Comparison of ENCODE assay signal across 8 cellular contexts in the genomic region with DNA sequence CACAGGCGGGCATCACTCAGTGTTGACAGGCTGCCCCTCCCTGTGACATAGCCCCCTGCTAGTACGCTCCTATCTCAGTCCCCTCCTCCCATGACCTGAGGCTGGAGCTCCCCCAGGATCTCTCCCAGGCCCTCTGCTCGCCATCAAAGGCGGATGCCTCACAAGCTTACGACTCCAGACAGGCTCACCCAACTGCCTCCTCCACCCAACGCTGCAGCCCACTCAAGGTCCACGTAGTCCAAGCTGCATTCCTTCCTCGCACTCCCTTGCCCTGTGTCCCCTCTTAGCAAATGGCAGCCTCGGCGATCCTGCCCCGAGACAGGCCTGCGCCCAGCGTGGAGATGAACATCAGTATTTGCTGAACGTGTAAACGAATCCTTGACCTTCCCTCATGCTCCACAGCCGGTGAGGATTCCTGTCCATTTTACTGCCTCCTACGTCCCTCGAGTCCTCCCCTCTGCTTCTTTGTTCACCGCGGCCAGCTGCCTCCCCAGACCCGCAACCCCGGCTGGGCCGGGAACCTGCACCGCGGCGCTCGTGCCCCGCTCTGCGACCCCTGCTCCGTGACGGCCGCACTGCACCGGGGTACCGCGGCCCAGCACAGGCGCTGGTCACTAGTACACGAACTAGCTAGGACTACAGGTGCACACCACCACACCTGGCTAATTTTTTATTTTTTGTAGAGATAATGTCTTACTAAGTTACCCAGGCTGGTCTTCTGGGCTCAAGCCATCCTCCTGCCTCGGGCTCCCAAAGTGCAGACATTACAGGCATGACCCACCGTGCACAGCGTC. TPM values are rescaled to one million over a fixed set of nuclear protein-coding genes. Genes with fewer than 3 reads are reported as not detected.
DNase-seq lines count a peak whose midpoint lies in the region; ATAC-seq and TF ChIP-seq lines count a peak whose summit lies in the region.

No MANE protein-coding gene starts in this region.

- H4K20me1 ChIP-seq in GM23338 (replicated peaks; ENCODE audit: insufficient read depth) (peaks cover 31% of the 10 kb centered on the region), PC-9 (ENCODE audit: insufficient read depth) (no peaks in the 10 kb centered on the region)

- H3K27me3 ChIP-seq in GM23338 (ENCODE audit: insufficient read depth) (no peaks in the 10 kb centered on the region), PC-9 (ENCODE audit: insufficient read depth, low read depth) (no peaks in the 10 kb centered on the region)

- CTCF ChIA-PET in PC-9 (lab: Charles Lee), result no interaction called here

- H3K27me3 Mint-ChIP-seq in GM23338 (ENCODE audit: insufficient read depth, low read depth, poor library complexity) (peaks cover 19% of the 10 kb centered on the region), osteocyte (ENCODE audit: unreplicated experiment) (no peaks in the 10 kb centered on the region)

- H2AFZ ChIP-seq in GM23338 (peak overlapping the region; percentile 19), PC-9 (peak overlapping the region; percentile 83)

- H3K36me3 ChIP-seq in GM23338 (ENCODE audit: insufficient read depth) (no peaks in the 10 kb centered on the region), PC-9 (ENCODE audit: low read depth) (no peaks in the 10 kb centered on the region)

- H3K36me3 Mint-ChIP-seq in GM23338 (ENCODE audit: low read depth) (peaks cover 28% of the 10 kb centered on the region), osteocyte (ENCODE audit: unreplicated experiment) (no peaks in the 10 kb centered on the region)

- DNase-seq in GM23338 (ENCODE audit: low spot score), result peak; percentile 50
- no peak for DNase-seq in PC-9
- DNase-seq in erythroblast (lab: John Stamatoyannopoulos, UW), result peak; percentile 48 to 61
- DNase-seq in osteocyte (ENCODE audit: extremely low spot score, unreplicated experiment), result no peak

- H3K4me1 Mint-ChIP-seq in GM23338 (peaks cover 46% of the 10 kb centered on the region), osteocyte (ENCODE audit: unreplicated experiment) (peaks cover 45% of the 10 kb centered on the region)

- H3K27ac Mint-ChIP-seq in GM23338 (peak overlapping the region; percentile 59), osteocyte (ENCODE audit: unreplicated experiment) (peak overlapping the region; percentile 81)

- H3K9me2 ChIP-seq in GM23338 (ENCODE audit: insufficient read depth) (no peaks in the 10 kb centered on the region), PC-9 (ENCODE audit: insufficient read depth) (no peaks in the 10 kb centered on the region)

- intact Hi-C loops in PC-9 (cut with micrococcal nuclease; ENCODE audit: unreplicated experiment), result loop anchor here (2.0 to 5.0 kb wide), 2 partner anchors 36 to 55 kb away; no protein-coding TSS in a partner anchor

- H3F3A ChIP-seq in GM23338 (replicated peaks; ENCODE audit: low read depth) (peaks cover 5% of the 10 kb centered on the region; the same call in 1 of the 2 replicates), PC-9 (ENCODE audit: insufficient read depth, low read depth) (no peaks in the 10 kb centered on the region)

- no peak overlapping the region for H3K27ac ChIP-seq in GM23338 (ENCODE audit: low read depth)
- H3K27ac ChIP-seq in PC-9, result no peak overlapping the region

- H3K4me3 ChIP-seq in GM23338 (peak overlapping the region; percentile 80), PC-9 (peak overlapping the region; percentile 75)

- H3K9me3 ChIP-seq in PC-9 (ENCODE audit: insufficient read depth, low read depth), result no peaks in the 10 kb centered on the region

- H3K4me3 Mint-ChIP-seq in GM23338 (peak overlapping the region; percentile 83), osteocyte (ENCODE audit: unreplicated experiment) (peak overlapping the region; percentile 90)

- TF ChIP-seq CTCF in GM12873 (IDR thresholded peaks at IDR 0.05; ENCODE audit: insufficient read depth, low read depth, low read length, missing control alignments), result peak; percentile 1
- no peak for TF ChIP-seq CTCF in GM23338 (conservative IDR thresholded peaks at IDR 0.05; ENCODE audit: low read depth in 2 of 2)
- TF ChIP-seq CTCF in PC-9 (conservative IDR thresholded peaks at IDR 0.05), result no peak
- no peak for TF ChIP-seq CTCF in osteocyte (IDR thresholded peaks at IDR 0.05)

- H3K9me3 Mint-ChIP-seq in GM23338, result no peaks in the 10 kb centered on the region; the same call in 2 of the 3 replicates
- H3K9me3 Mint-ChIP-seq in osteocyte (ENCODE audit: unreplicated experiment), result no peaks in the 10 kb centered on the region

- no TSS peak for BruUV-seq in PC-9 (replicated peaks; lab: Mats Ljungman, UMichigan)

- H3K4me1 ChIP-seq in GM23338 (ENCODE audit: insufficient read depth), result peaks cover 37% of the 10 kb centered on the region
- H3K4me1 ChIP-seq in PC-9 (replicated peaks; ENCODE audit: insufficient read depth), result peaks cover 29% of the 10 kb centered on the region

- POLR2A ChIA-PET in PC-9 (lab: Charles Lee; ENCODE audit: unreplicated experiment), result no interaction called here

- ATAC-seq in GM23338 (peak; percentile 45), esophagus mucosa (no peak), HG02678 (IDR thresholded peaks at IDR 0.05; ENCODE audit: unreplicated experiment) (no peak), GM19467 (IDR thresholded peaks at IDR 0.05; ENCODE audit: unreplicated experiment) (no peak)

- peaks cover 41% of the 10 kb centered on the region for H3K79me2 ChIP-seq in GM23338 (replicated peaks; ENCODE audit: insufficient read depth)
- H3K79me2 ChIP-seq in PC-9 (ENCODE audit: low read depth), result peaks cover 39% of the 10 kb centered on the region

- TF ChIP-seq POLR2A in erythroblast (IDR thresholded peaks at IDR 0.05; ENCODE audit: low read length), result no peak

- H3K4me2 ChIP-seq in GM23338 (peak overlapping the region; percentile 94), PC-9 (peak overlapping the region; percentile 92)

TF ChIP-seq in GM23338, 12 proteins besides CTCF, POLR2A, EP300 and RAD21 (continues in another document):
- TF ChIP-seq, protein P1, sequence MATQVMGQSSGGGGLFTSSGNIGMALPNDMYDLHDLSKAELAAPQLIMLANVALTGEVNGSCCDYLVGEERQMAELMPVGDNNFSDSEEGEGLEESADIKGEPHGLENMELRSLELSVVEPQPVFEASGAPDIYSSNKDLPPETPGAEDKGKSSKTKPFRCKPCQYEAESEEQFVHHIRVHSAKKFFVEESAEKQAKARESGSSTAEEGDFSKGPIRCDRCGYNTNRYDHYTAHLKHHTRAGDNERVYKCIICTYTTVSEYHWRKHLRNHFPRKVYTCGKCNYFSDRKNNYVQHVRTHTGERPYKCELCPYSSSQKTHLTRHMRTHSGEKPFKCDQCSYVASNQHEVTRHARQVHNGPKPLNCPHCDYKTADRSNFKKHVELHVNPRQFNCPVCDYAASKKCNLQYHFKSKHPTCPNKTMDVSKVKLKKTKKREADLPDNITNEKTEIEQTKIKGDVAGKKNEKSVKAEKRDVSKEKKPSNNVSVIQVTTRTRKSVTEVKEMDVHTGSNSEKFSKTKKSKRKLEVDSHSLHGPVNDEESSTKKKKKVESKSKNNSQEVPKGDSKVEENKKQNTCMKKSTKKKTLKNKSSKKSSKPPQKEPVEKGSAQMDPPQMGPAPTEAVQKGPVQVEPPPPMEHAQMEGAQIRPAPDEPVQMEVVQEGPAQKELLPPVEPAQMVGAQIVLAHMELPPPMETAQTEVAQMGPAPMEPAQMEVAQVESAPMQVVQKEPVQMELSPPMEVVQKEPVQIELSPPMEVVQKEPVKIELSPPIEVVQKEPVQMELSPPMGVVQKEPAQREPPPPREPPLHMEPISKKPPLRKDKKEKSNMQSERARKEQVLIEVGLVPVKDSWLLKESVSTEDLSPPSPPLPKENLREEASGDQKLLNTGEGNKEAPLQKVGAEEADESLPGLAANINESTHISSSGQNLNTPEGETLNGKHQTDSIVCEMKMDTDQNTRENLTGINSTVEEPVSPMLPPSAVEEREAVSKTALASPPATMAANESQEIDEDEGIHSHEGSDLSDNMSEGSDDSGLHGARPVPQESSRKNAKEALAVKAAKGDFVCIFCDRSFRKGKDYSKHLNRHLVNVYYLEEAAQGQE (IDR thresholded peaks at IDR 0.05; ENCODE audit: unreplicated experiment), result no peak
- TF ChIP-seq NANOG (IDR thresholded peaks at IDR 0.05; ENCODE audit: borderline replicate concordance), result no peak
- no peak for TF ChIP-seq EZH2phosphoT487 (IDR thresholded peaks at IDR 0.05; ENCODE audit: unreplicated experiment)
- TF ChIP-seq CREB1 (CRISPR knock-in tag; IDR thresholded peaks at IDR 0.05; ENCODE audit: low read depth), result no peak
- TF ChIP-seq EZH2 (IDR thresholded peaks at IDR 0.05; ENCODE audit: low read depth, unreplicated experiment), result no peak
- no peak for TF ChIP-seq ZNF114 (CRISPR knock-in tag; IDR thresholded peaks at IDR 0.05)

RNA-seq across cellular contexts. Expression of a gene that starts 0.8 kb away (rescaled TPM):
- total RNA-seq in GM23338 (2014; rRNA removed; shearing (Covaris generic)), result 101 and 106 TPM in 2 replicates
- 216 and 225 TPM in 2 replicates for polyA plus RNA-seq in GM23338 (2016; fragmentation: Nextera tagmentation; extraction: Ambion mirVana)
- total RNA-seq in PC-9 (2021) (28.8 and 46.4 TPM in 2 replicates), osteocyte (58.5 and 60.5 TPM in 2 replicates), esophagus mucosa (28.4 TPM)

RNA-seq across cellular contexts. Expression of a gene that starts 17.1 kb away (rescaled TPM):
- total RNA-seq in GM23338 (2014; rRNA removed; shearing (Covaris generic)), result 6.8 and 13.2 TPM in 2 replicates
- polyA plus RNA-seq in GM23338 (2016; fragmentation: Nextera tagmentation; extraction: Ambion mirVana), result 31.4 and 32.3 TPM in 2 replicates
- total RNA-seq in PC-9 (2021) (35.3 and 42.3 TPM in 2 replicates), osteocyte (55.3 and 61.9 TPM in 2 replicates), esophagus mucosa (14.0 TPM)

RNA-seq across cellular contexts. Expression of a gene that starts 17.4 kb away (rescaled TPM):
- 8.9 and 13.1 TPM in 2 replicates for total RNA-seq in GM23338 (2014; rRNA removed; shearing (Covaris generic))
- 6.3 and 6.4 TPM in 2 replicates for polyA plus RNA-seq in GM23338 (2016; fragmentation: Nextera tagmentation; extraction: Ambion mirVana)
- 46.8 and 48.8 TPM in 2 replicates for total RNA-seq in PC-9 (2021)
- total RNA-seq in osteocyte, result 57.0 and 59.2 TPM in 2 replicates
- total RNA-seq in esophagus mucosa, result 55.8 TPM

RNA-seq across cellular contexts. Expression of a gene that starts 39.2 kb away (rescaled TPM):
- 70.6 and 77.1 TPM in 2 replicates for total RNA-seq in GM23338 (2014; rRNA removed; shearing (Covaris generic))
- polyA plus RNA-seq in GM23338 (2016; fragmentation: Nextera tagmentation; extraction: Ambion mirVana), result 40.7 and 45.7 TPM in 2 replicates
- total RNA-seq in PC-9 (2021) (84.5 and 98.2 TPM in 2 replicates), osteocyte (79.8 and 80.2 TPM in 2 replicates), esophagus mucosa (81.1 TPM)

RNA-seq across cellular contexts. Expression of a gene that starts 46.8 kb away (rescaled TPM):
- not detected in 2 replicates for total RNA-seq in GM23338 (2014; rRNA removed; shearing (Covaris generic))
- not detected in 2 replicates for polyA plus RNA-seq in GM23338 (2016; fragmentation: Nextera tagmentation; extraction: Ambion mirVana)
- total RNA-seq in PC-9 (2021) (not detected in 2 replicates), osteocyte (not detected in 2 replicates), esophagus mucosa (not detected)

Comparison
In these comparisons a context has a peak if more than half of its experiments do, and no peak if none do; other contexts are left out.
1. DNase-seq: peak in GM23338 (single experiment) and erythroblast (2 of 2); none in PC-9 (0 of 2) and osteocyte (single experiment).